Comparison of ENCODE assay signal across 28 cellular contexts in the genomic region with DNA sequence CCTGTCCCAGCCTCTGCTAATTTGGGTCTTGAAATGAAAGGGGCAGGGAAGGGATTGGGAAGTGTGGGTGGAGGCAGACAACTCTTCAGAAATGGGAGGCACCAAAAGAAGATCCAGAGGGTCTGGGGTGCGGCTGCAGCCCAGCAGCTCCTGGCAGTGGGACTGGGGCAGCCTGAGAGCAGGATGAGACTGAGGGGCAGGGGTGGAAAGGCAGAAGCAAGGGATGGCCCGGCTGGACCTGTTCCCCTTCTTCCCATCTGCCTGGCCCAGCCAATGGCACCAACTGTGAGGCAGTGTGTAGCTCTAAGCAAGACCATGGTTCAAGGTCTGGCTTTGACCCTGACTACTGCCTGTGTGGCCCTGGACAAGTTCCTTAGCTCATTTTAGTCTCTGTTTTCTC.
"Had no signal": no experiment of that assay in that cellular context is flagged by ENCODE, and none has a peak within 500 bp of the region (broad histone marks: within the 10 kb centered on the region; RNA-seq: fewer than 3 reads in every experiment).

No MANE protein-coding gene starts in this region.

- H3K4me1 Mint-ChIP-seq: natural killer cell; nephron; stimulated activated effector memory CD8-positive, alpha-beta T cell treated with anti-CD3 and anti-CD28 coated beads, Interleukin-12 subunit alpha, Interleukin-12 subunit beta, amount 100 ng/mL, for 72 hours; stimulated activated naive B cell treated with anti-CD40 and anti-IgM and Interleukin-4, amounts not matched to agents 10 μg/mL and 1 μg/mL and 100 μg/mL, for 72 hours had no signal

- H3K4me3 Mint-ChIP-seq: natural killer cell; nephron; neural progenitor cell; stimulated activated effector memory CD8-positive, alpha-beta T cell treated with anti-CD3 and anti-CD28 coated beads, Interleukin-12 subunit alpha, Interleukin-12 subunit beta, amount 100 ng/mL, for 72 hours; stimulated activated naive B cell treated with anti-CD40 and anti-IgM and Interleukin-4, amounts not matched to agents 10 μg/mL and 1 μg/mL and 100 μg/mL, for 72 hours; stimulated activated naive CD8-positive, alpha-beta T cell treated with anti-CD3 and anti-CD28 coated beads, Interleukin-15, Interleukin-2, amounts not matched to agents 100 ng/mL and 50 ng/mL, for 24 hours had no signal

- H3K9me3 Mint-ChIP-seq: natural killer cell; nephron; neural progenitor cell; stimulated activated effector memory CD8-positive, alpha-beta T cell treated with anti-CD3 and anti-CD28 coated beads, Interleukin-12 subunit alpha, Interleukin-12 subunit beta, amount 100 ng/mL, for 72 hours; stimulated activated naive CD8-positive, alpha-beta T cell treated with anti-CD3 and anti-CD28 coated beads, Interleukin-15, Interleukin-2, amounts not matched to agents 100 ng/mL and 50 ng/mL, for 24 hours had no signal

- H2AFZ ChIP-seq: neural progenitor cell, parathyroid adenoma had no signal

- ATAC-seq: natural killer cell; psoas muscle; right cardiac atrium; right lobe of liver; stimulated activated effector memory CD8-positive, alpha-beta T cell treated with anti-CD3 and anti-CD28 coated beads, Interleukin-12 subunit alpha, Interleukin-12 subunit beta, amount 100 ng/mL, for 72 hours; stimulated activated naive B cell treated with anti-CD40 and anti-IgM and Interleukin-4, amounts not matched to agents 10 μg/mL and 1 μg/mL and 100 μg/mL, for 72 hours; upper lobe of right lung had no signal

- H3K27ac ChIP-seq: neural progenitor cell, ovary, parathyroid adenoma, psoas muscle, right lobe of liver, sigmoid colon, stomach, thoracic aorta, thyroid gland, tibial nerve, upper lobe of right lung, uterus had no signal

- H3K9ac ChIP-seq: neural progenitor cell, parathyroid adenoma had no signal

- H3K4me3 ChIP-seq: neural progenitor cell, ovary, psoas muscle, right lobe of liver, sigmoid colon, stomach, thoracic aorta, thyroid gland, tibial nerve, upper lobe of right lung, uterus had no signal

- H3K79me2 ChIP-seq: parathyroid adenoma had no signal

- H3K4me1 ChIP-seq: parathyroid adenoma, psoas muscle, right lobe of liver, sigmoid colon, stomach, thyroid gland, tibial nerve, upper lobe of right lung, uterus had no signal

- H3K27me3 ChIP-seq: neural progenitor cell, ovary, right lobe of liver, thyroid gland, tibial nerve, uterus had no signal

- FAIRE-seq: small intestine had no signal

- H3K36me3 ChIP-seq: neural progenitor cell, ovary, right lobe of liver, sigmoid colon, stomach, thoracic aorta, thyroid gland, tibial nerve, upper lobe of right lung, uterus had no signal

- H3K9me3 ChIP-seq: ovary, psoas muscle, right lobe of liver, sigmoid colon, stomach, thoracic aorta, thyroid gland, upper lobe of right lung, uterus had no signal

- DNase-seq: natural killer cell; occipital lobe; ovary; posterior cingulate gyrus; psoas muscle; right cardiac atrium; right lobe of liver; sigmoid colon; small intestine; stimulated activated CD4-positive, alpha-beta T cell treated with anti-CD3 and anti-CD28 coated beads, Interleukin-15, amount 100 ng/mL, for 24 hours; stimulated activated CD4-positive, alpha-beta T cell treated with anti-CD3 and anti-CD28 coated beads, Interleukin-2, amount 100 ng/mL, for 24 hours; stimulated activated CD4-positive, alpha-beta T cell treated with anti-CD3 and anti-CD28 coated beads, Interleukin-2, amount 100 ng/mL, for 48 hours; stimulated activated CD4-positive, alpha-beta T cell treated with anti-CD3 and anti-CD28 coated beads, Interleukin-4, amount 100 ng/mL, for 24 hours; stimulated activated naive B cell treated with anti-CD40 and anti-IgM and Interleukin-4, amounts not matched to agents 10 μg/mL and 1 μg/mL and 100 μg/mL, for 72 hours; stimulated activated naive CD4-positive, alpha-beta T cell treated with Interleukin-2 at 50 U/mL for 16 hours; stomach; thyroid gland; trophoblast cell; uterus had no signal

- H3K27ac Mint-ChIP-seq: natural killer cell; nephron; progenitor cell of endocrine pancreas; stimulated activated effector memory CD8-positive, alpha-beta T cell treated with anti-CD3 and anti-CD28 coated beads, Interleukin-12 subunit alpha, Interleukin-12 subunit beta, amount 100 ng/mL, for 72 hours; stimulated activated naive B cell treated with anti-CD40 and anti-IgM and Interleukin-4, amounts not matched to agents 10 μg/mL and 1 μg/mL and 100 μg/mL, for 72 hours; stimulated activated naive CD8-positive, alpha-beta T cell treated with anti-CD3 and anti-CD28 coated beads, Interleukin-15, Interleukin-2, amounts not matched to agents 100 ng/mL and 50 ng/mL, for 24 hours had no signal

- H3K4me2 ChIP-seq: neural progenitor cell had no signal

- H3K36me3 Mint-ChIP-seq: natural killer cell; neural progenitor cell; stimulated activated effector memory CD8-positive, alpha-beta T cell treated with anti-CD3 and anti-CD28 coated beads, Interleukin-12 subunit alpha, Interleukin-12 subunit beta, amount 100 ng/mL, for 72 hours; stimulated activated naive B cell treated with anti-CD40 and anti-IgM and Interleukin-4, amounts not matched to agents 10 μg/mL and 1 μg/mL and 100 μg/mL, for 72 hours had no signal
